8 cellular contexts compared by ENCODE assay signal in genomic region chr22:20456064-20456721, GRCh38. TPM values are rescaled to one million over a fixed set of nuclear protein-coding genes. Genes with fewer than 3 reads are reported as not detected.
DNase-seq lines count a peak whose midpoint lies in the region; ATAC-seq, FAIRE-seq and TF ChIP-seq lines count a peak whose summit lies in the region.

No MANE protein-coding gene starts in this region.

- 25% methylated on average over 6 of the region's 6 CpGs for WGBS in A549 (ENCODE audit: missing lambda C conversion rate)
- WGBS in sigmoid colon, 2 donors: 18 to 20% methylated on average over 6 of the region's 6 CpGs

- ATAC-seq in A549 (peak; percentile 89 to 95), HG02981 (IDR thresholded peaks at IDR 0.05; ENCODE audit: unreplicated experiment) (no peak)

- intact Hi-C loops in sigmoid colon (cut with DNase I): loop anchor here (1.0 kb wide), 1 partner anchor 38 kb away; no protein-coding TSS in a partner anchor

- no peak for FAIRE-seq in A549 (lab: Jason Lieb, UNC)
- peak; percentile 84 for FAIRE-seq in GM18507 (lab: Jason Lieb, UNC)

- H3K9me3 ChIP-seq in A549: no peaks in the 10 kb centered on the region
- no peaks in the 10 kb centered on the region for H3K9me3 ChIP-seq in sigmoid colon

- no peaks in the 10 kb centered on the region for H3K27me3 ChIP-seq in sigmoid colon

- CTCF ChIA-PET in A549 (lab: Yijun Ruan, JAX): interaction anchor here (0.7 to 5.0 kb wide), 11 partner anchors 9 to 74 kb away, joined by 3 to 55 read pairs (median 3); partner anchors contain the start of gene MED15

- TF ChIP-seq POLR2A in A549 (IDR thresholded peaks at IDR 0.05; ENCODE audit: low read length) (no peak), sigmoid colon (IDR thresholded peaks at IDR 0.05) (no peak)

- TF ChIP-seq CTCF in A549 (IDR thresholded peaks at IDR 0.05) (peak; percentile 57), astrocyte of the cerebellum (IDR thresholded peaks at IDR 0.05; ENCODE audit: low read depth, low read length, missing control alignments) (peak; percentile 97), sigmoid colon (IDR thresholded peaks at IDR 0.05) (peak; percentile 83 to 92 (median 88))

- TF ChIP-seq RAD21 in A549 (conservative IDR thresholded peaks at IDR 0.05 in 1 of 2, IDR thresholded peaks at IDR 0.05 in 1 of 2): peak; percentile 72 to 75

- H3K4me1 ChIP-seq in A549 (0 out of 3 replicates have a peak, but pooled peaks cover 2% of the 10 kb centered on the region), sigmoid colon (no peaks in the 10 kb centered on the region)

- no peak overlapping the region for H3K4me3 ChIP-seq in A549
- H3K4me3 ChIP-seq in astrocyte of the cerebellum (ENCODE audit: low read depth, low read length): no peak overlapping the region
- H3K4me3 ChIP-seq in sigmoid colon: no peak overlapping the region

- DNase-seq in A549 (ENCODE audit: low read depth in 1 of 2, low spot score in 1 of 2) (peak; percentile 54 to 72), GM18507 (ENCODE audit: extremely low spot score, insufficient read length, low read depth) (peak; percentile 70), NCI-H1105 treated with DMSO at 0.1 percent for 48 hours (lab: John Stamatoyannopoulos, UW) (peak; percentile 81), T-helper 22 cell (ENCODE audit: low read depth) (peak; percentile 49), astrocyte of the cerebellum (ENCODE audit: low read depth) (peak; percentile 69), hippocampal formation (lab: John Stamatoyannopoulos, UW) (peak; percentile 38 to 43), sigmoid colon (peak; percentile 90)

- H3K27ac ChIP-seq in A549: no peak overlapping the region
- no peak overlapping the region for H3K27ac ChIP-seq in sigmoid colon

- H3K36me3 ChIP-seq in sigmoid colon: peaks cover 0 to 66% (median 8%) of the 10 kb centered on the region in 4 donors

- no peak for TF ChIP-seq EP300 in A549 (IDR thresholded peaks at IDR 0.05)
- no peak for TF ChIP-seq EP300 in sigmoid colon (IDR thresholded peaks at IDR 0.05)

- POLR2A ChIA-PET in A549 (lab: Yijun Ruan, JAX): interaction anchor here (1.0 kb wide), 1 partner anchor 38 kb away, joined by 4 read pairs; no protein-coding TSS in a partner anchor

- H3K4me2 ChIP-seq in A549: no peak overlapping the region

- in situ Hi-C loops in astrocyte of the cerebellum (cut with HindIII; ENCODE audit: low sequenced_read_pairs): no loop called here

TF ChIP-seq in A549, 52 proteins besides CTCF, POLR2A, EP300 and RAD21:
- TF ChIP-seq ZC3H11A (IDR thresholded peaks at IDR 0.05): no peak
- TF ChIP-seq MAX (IDR thresholded peaks at IDR 0.05): 0 out of 2 replicates have a peak, but pooled peaks have one; percentile 18
- TF ChIP-seq SMC3 (IDR thresholded peaks at IDR 0.05): peak; percentile 57
- TF ChIP-seq CEBPB (IDR thresholded peaks at IDR 0.05): no peak
- no peak for TF ChIP-seq HDAC2 (IDR thresholded peaks at IDR 0.05)
- TF ChIP-seq FOXS1 (CRISPR knock-in tag; IDR thresholded peaks at IDR 0.05): no peak
- no peak for TF ChIP-seq CBX8 (IDR thresholded peaks at IDR 0.05)
- TF ChIP-seq USF2 (IDR thresholded peaks at IDR 0.05): no peak
- TF ChIP-seq EHF (CRISPR knock-in tag; IDR thresholded peaks at IDR 0.05): no peak
- no peak for TF ChIP-seq CHD4 (IDR thresholded peaks at IDR 0.05; ENCODE audit: borderline replicate concordance)

RNA-seq across cellular contexts. Expression of gene SCARF2, which starts 18.6 kb away (rescaled TPM):
- polyA plus RNA-seq in A549 (2011; rRNA removed): 0.25 and 0.35 TPM in 2 replicates
- 1.4 and 2.1 TPM in 2 replicates for polyA plus RNA-seq in A549 (2012; cell fraction: cytosol; rRNA removed)
- 4.4 and 7.9 TPM in 2 replicates for polyA plus RNA-seq in A549 (2012; cell fraction: nucleus; rRNA removed)
- polyA plus RNA-seq in A549 (2017; fragmentation: RNase III; extraction: RNeasy Plus Mini Kit Qiagen cat#74134 plus additional on column Dnase treatment): 0.47 to 0.66 TPM (median 0.59 TPM) in 3 replicates
- polyA minus RNA-seq in A549 (2011; rRNA and poly(A)+ RNA removed): 0.17 and 0.83 TPM in 2 replicates
- 10 to 100 TPM in 3 of 4 donors, 1 to 10 TPM in 1; 6.4 to 12.8 (median 10.4) TPM for total RNA-seq in sigmoid colon
- 1 to 10 TPM in 1 of 3 donors, under 1 TPM in 2; under 0.01 to 1.9 (median 0.46) TPM for polyA plus RNA-seq in sigmoid colon

RNA-seq across cellular contexts. Expression of gene KLHL22, which starts 39.4 kb away (rescaled TPM):
- polyA plus RNA-seq in A549 (2011; rRNA removed): 11.7 and 13.9 TPM in 2 replicates
- 11.7 and 16.0 TPM in 2 replicates for polyA plus RNA-seq in A549 (2012; cell fraction: cytosol; rRNA removed)
- polyA plus RNA-seq in A549 (2012; cell fraction: nucleus; rRNA removed): 30.3 and 36.6 TPM in 2 replicates
- 10.5 to 12.1 TPM (median 11.7 TPM) in 3 replicates for polyA plus RNA-seq in A549 (2017; fragmentation: RNase III; extraction: RNeasy Plus Mini Kit Qiagen cat#74134 plus additional on column Dnase treatment)
- polyA minus RNA-seq in A549 (2011; rRNA and poly(A)+ RNA removed): 18.8 and 20.2 TPM in 2 replicates
- total RNA-seq in sigmoid colon: 10 to 100 TPM; 26.4 to 39.6 (median 32.7) TPM
- 10 to 100 TPM in 1 of 3 donors, 1 to 10 TPM in 2; 5.4 to 14.0 (median 6.0) TPM for polyA plus RNA-seq in sigmoid colon

RNA-seq across cellular contexts. Expression of gene MED15, which starts 51.2 kb away (rescaled TPM):
- polyA plus RNA-seq in A549 (2011; rRNA removed) (10.7 and 11.3 TPM in 2 replicates), A549 (2017; fragmentation: RNase III; extraction: RNeasy Plus Mini Kit Qiagen cat#74134 plus additional on column Dnase treatment) (29.7 to 32.6 TPM (median 30.5 TPM) in 3 replicates), sigmoid colon (10 to 100 TPM; 25.8 to 86.8 (median 37.5) TPM)
- 30.4 and 35.0 TPM in 2 replicates for polyA plus RNA-seq in A549 (2012; cell fraction: cytosol; rRNA removed)
- polyA plus RNA-seq in A549 (2012; cell fraction: nucleus; rRNA removed): 151 and 195 TPM in 2 replicates
- polyA minus RNA-seq in A549 (2011; rRNA and poly(A)+ RNA removed): 26.3 and 29.6 TPM in 2 replicates
- 10 to 100 TPM; 26.4 to 75.3 (median 34.9) TPM for total RNA-seq in sigmoid colon
